18 cellular contexts compared by ENCODE assay signal in genomic region chr18:6249788-6250187, GRCh38.
A peak's percentile ranks its signal among the peaks of the same experiment; 100 is the strongest.
DNase-seq lines count a peak whose midpoint lies in the region; ATAC-seq and TF ChIP-seq lines count a peak whose summit lies in the region.
"Had no signal": no experiment of that assay in that cellular context is flagged by ENCODE, and none has a peak within 500 bp of the region (broad histone marks: within the 10 kb centered on the region; RNA-seq: fewer than 3 reads in every experiment).

No MANE protein-coding gene starts in this region.

- H3K9ac ChIP-seq in subcutaneous abdominal adipose tissue (ENCODE audit: low read length in 5 of 5), result peak overlapping the region in 1 of 5 donors; percentile 26

- no peak overlapping the region for H3K4me3 ChIP-seq in LNCaP clone FGC (ENCODE audit: low read depth, low read length)
- H3K4me3 ChIP-seq in subcutaneous abdominal adipose tissue (ENCODE audit: low read depth in 1 of 5, low read length in 5 of 5), result no peak overlapping the region
- H3K4me3 ChIP-seq: PC-9, SJCRH30 had no signal

- H3K4me1 ChIP-seq in subcutaneous abdominal adipose tissue (ENCODE audit: control insufficient read depth in 5 of 5, insufficient read depth in 5 of 5, low read length in 5 of 5), result peaks cover 0 to 32% (median 19%) of the 10 kb centered on the region in 5 donors
- H3K4me1 ChIP-seq: Caco-2, SJCRH30 had no signal

- peaks cover 0 to 1% (median 0%) of the 10 kb centered on the region in 3 donors for H3K27me3 Mint-ChIP-seq in CD14-positive monocyte (ENCODE audit: low read depth in 3 of 3)
- H3K27me3 Mint-ChIP-seq: CD4-positive, CD25-positive, alpha-beta regulatory T cell had no signal

- no peaks in the 10 kb centered on the region for H3K36me3 Mint-ChIP-seq in CD14-positive monocyte

- DNase-seq in DMS79 (lab: John Stamatoyannopoulos, UW) (peak; percentile 85), LNCaP clone FGC (ENCODE audit: low read depth) (peak; percentile 14), left lobe of liver (ENCODE audit: low spot score) (peak; percentile 75), CD14-positive monocyte (ENCODE audit: low spot score) (no peak), islet precursor cell (no peak)
- DNase-seq: Caco-2; CD4-positive, CD25-positive, alpha-beta regulatory T cell; DMS153; EL; GOT3; KBM-7; NCI-H1417 treated with DMSO at 0.1 percent for 48 hours; NCI-H187 treated with DMSO at 0.1 percent for 48 hours; NCI-H526; PC-9; SJCRH30 had no signal

- H3K27ac Mint-ChIP-seq in CD14-positive monocyte, result peak overlapping the region in 1 of 7 donors; percentile 9
- H3K27ac Mint-ChIP-seq: CD4-positive, CD25-positive, alpha-beta regulatory T cell had no signal

- H3K9me3 ChIP-seq in subcutaneous abdominal adipose tissue (ENCODE audit: control insufficient read depth in 5 of 5, low read length in 5 of 5), result no peaks in the 10 kb centered on the region
- H3K9me3 ChIP-seq: SJCRH30 had no signal

- no peaks in the 10 kb centered on the region for H3K36me3 ChIP-seq in subcutaneous abdominal adipose tissue (ENCODE audit: control insufficient read depth in 5 of 5, insufficient read depth in 5 of 5, low read length in 5 of 5)
- H3K36me3 ChIP-seq: SJCRH30 had no signal

- no peaks in the 10 kb centered on the region for H3K27me3 ChIP-seq in subcutaneous abdominal adipose tissue (ENCODE audit: control insufficient read depth in 5 of 5, insufficient read depth in 4 of 5, low read length in 5 of 5)
- H3K27me3 ChIP-seq: SJCRH30 had no signal

- H3K27ac ChIP-seq in subcutaneous abdominal adipose tissue (ENCODE audit: low read depth, low read length), result peak overlapping the region; percentile 53
- H3K27ac ChIP-seq: PC-9, SJCRH30 had no signal

- ATAC-seq in left lobe of liver (peak; percentile 84), GM18520 (IDR thresholded peaks at IDR 0.05; ENCODE audit: unreplicated experiment) (no peak)

- intact Hi-C loops in CD14-positive monocyte (cut with micrococcal nuclease), result no loop called here

- TF ChIP-seq CTCF in LNCaP clone FGC (IDR thresholded peaks at IDR 0.05; ENCODE audit: control insufficient read depth, extremely low read depth, insufficient read depth) (no peak), CD14-positive monocyte (IDR thresholded peaks at IDR 0.05) (no peak)

- H3K4me3 Mint-ChIP-seq in CD14-positive monocyte, result no peak overlapping the region
- H3K4me3 Mint-ChIP-seq: CD4-positive, CD25-positive, alpha-beta regulatory T cell had no signal

- H3K9me3 Mint-ChIP-seq in CD14-positive monocyte, result peaks cover 0 to 2% (median 0%) of the 10 kb centered on the region in 7 donors

- H3K4me1 Mint-ChIP-seq in CD14-positive monocyte, result peaks cover 6% of the 10 kb centered on the region
- H3K4me1 Mint-ChIP-seq: CD4-positive, CD25-positive, alpha-beta regulatory T cell had no signal

Comparison
In these comparisons a context has a peak if more than half of its experiments do, and no peak if none do; other contexts are left out.
1. DNase-seq: peak in DMS79 (single experiment), LNCaP clone FGC (single experiment) and left lobe of liver (single experiment); none in CD14-positive monocyte (single experiment) and islet precursor cell (single experiment).